Comparison of ENCODE assay signal across 11 cellular contexts in the genomic region with DNA sequence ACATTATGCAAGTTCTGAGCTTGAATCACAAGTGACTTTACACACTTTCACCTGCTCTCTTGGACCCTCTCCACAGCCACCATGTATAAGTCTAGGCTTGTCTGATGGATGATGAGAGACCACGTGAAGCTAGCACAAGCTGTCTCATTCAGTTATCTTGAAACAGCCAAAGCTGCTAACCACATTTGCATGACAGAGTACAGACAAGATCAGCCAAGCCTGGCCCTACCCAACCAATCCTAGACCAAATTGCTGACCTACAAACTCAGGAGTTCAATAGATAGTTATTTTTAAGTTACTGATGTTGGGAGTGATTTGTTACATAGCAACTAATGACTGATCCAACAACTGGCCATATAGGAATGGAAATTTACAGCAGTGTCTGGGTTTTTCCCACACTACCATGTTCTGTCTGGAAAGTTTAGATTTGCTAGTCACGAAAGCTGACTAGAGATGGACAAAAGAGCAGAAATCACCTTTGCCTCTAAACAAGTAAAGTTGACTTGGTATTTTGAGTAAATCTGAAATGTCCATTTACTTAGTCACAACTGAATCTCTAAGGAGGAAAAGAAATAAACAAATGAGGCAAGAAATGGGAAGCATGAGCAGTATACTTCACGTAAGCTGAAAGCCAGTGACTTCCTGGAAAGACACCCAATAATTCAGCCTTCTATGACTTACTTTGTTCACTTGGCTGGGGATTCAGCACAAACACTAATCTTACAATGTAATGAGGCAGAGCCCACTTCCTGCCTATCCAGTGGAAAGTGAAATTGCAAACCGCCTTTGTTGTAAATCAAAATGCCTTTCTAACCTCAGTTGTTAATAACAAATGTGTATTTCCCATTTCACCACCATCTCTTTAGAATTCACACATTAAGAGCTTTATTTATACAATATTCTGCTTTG.
DNase-seq lines count a peak whose midpoint lies in the region; ATAC-seq and TF ChIP-seq lines count a peak whose summit lies in the region.
"Had no signal": no experiment of that assay in that cellular context is flagged by ENCODE, and none has a peak within 500 bp of the region (broad histone marks: within the 10 kb centered on the region; RNA-seq: fewer than 3 reads in every experiment).

No MANE protein-coding gene starts in this region.

- H2AFZ ChIP-seq in MM.1S (ENCODE audit: low read length), result no peak overlapping the region

- H3K4me1 Mint-ChIP-seq in natural killer cell, result no peaks in the 10 kb centered on the region
- H3K4me1 Mint-ChIP-seq: naive thymus-derived CD8-positive, alpha-beta T cell had no signal

- no peak overlapping the region for H3K4me3 Mint-ChIP-seq in natural killer cell

- H3K27ac Mint-ChIP-seq in natural killer cell, result no peak overlapping the region
- H3K27ac Mint-ChIP-seq: naive thymus-derived CD8-positive, alpha-beta T cell had no signal

- H4K20me1 ChIP-seq in MM.1S (ENCODE audit: insufficient read depth, low read length), result no peaks in the 10 kb centered on the region

- H3K4me3 ChIP-seq in epithelial cell of esophagus (ENCODE audit: low read length), result no peak overlapping the region
- no peak overlapping the region for H3K4me3 ChIP-seq in MM.1S (ENCODE audit: low read length)
- H3K4me3 ChIP-seq: adrenal gland had no signal

- peaks cover 4 to 10% of the 10 kb centered on the region in 2 donors for H3K9me3 Mint-ChIP-seq in natural killer cell

- H3K9me2 ChIP-seq in MM.1S (replicated peaks; ENCODE audit: insufficient read depth, low read length), result no peaks in the 10 kb centered on the region

- no peaks in the 10 kb centered on the region for H3K27me3 ChIP-seq in MM.1S (replicated peaks; ENCODE audit: insufficient read depth, low read length)

- no peaks in the 10 kb centered on the region for H3K9me3 ChIP-seq in MM.1S (replicated peaks; ENCODE audit: insufficient read depth, low read length)
- H3K9me3 ChIP-seq: adrenal gland had no signal

- no peaks in the 10 kb centered on the region for H3F3A ChIP-seq in MM.1S (ENCODE audit: insufficient read depth, low read length)

- no peak overlapping the region for H3K27ac ChIP-seq in MM.1S (ENCODE audit: low read length)
- H3K27ac ChIP-seq: adrenal gland had no signal

- DNase-seq in epithelial cell of esophagus (ENCODE audit: low read depth) (peak; percentile 39), DMS 273 treated with DMSO at 0.1 percent for 48 hours (lab: John Stamatoyannopoulos, UW) (no peak), MM.1S (no peak), natural killer cell (no peak), NCI-H2081 treated with DMSO at 0.1 percent for 48 hours (lab: John Stamatoyannopoulos, UW) (no peak)
- DNase-seq: adrenal gland; naive thymus-derived CD8-positive, alpha-beta T cell; NCI-H345 had no signal

- H3K9ac ChIP-seq in MM.1S (ENCODE audit: low read length), result no peak overlapping the region

- H3K79me2 ChIP-seq in MM.1S (ENCODE audit: low read length), result no peaks in the 10 kb centered on the region

- no peak overlapping the region for H3K4me2 ChIP-seq in MM.1S (ENCODE audit: low read depth, low read length)

- TF ChIP-seq CTCF in epithelial cell of esophagus (IDR thresholded peaks at IDR 0.05; ENCODE audit: insufficient read depth, low read depth, low read length, missing control alignments) (no peak), MM.1S (IDR thresholded peaks at IDR 0.05; ENCODE audit: low read length) (no peak), natural killer cell (IDR thresholded peaks at IDR 0.05) (no peak)

- H3K27me3 Mint-ChIP-seq in natural killer cell (ENCODE audit: low read depth in 2 of 2), result no peaks in the 10 kb centered on the region

- ATAC-seq in GM18498 (IDR thresholded peaks at IDR 0.05; ENCODE audit: unreplicated experiment) (peak; percentile 95), GM21381 (IDR thresholded peaks at IDR 0.05; ENCODE audit: unreplicated experiment) (peak; percentile 62), HG03108 (IDR thresholded peaks at IDR 0.05; ENCODE audit: unreplicated experiment) (peak; percentile 75), natural killer cell (no peak)
- ATAC-seq: naive thymus-derived CD8-positive, alpha-beta T cell had no signal

- no peaks in the 10 kb centered on the region for H3K4me1 ChIP-seq in MM.1S (ENCODE audit: low read length)
- H3K4me1 ChIP-seq: adrenal gland had no signal

- intact Hi-C loops in natural killer cell (cut with micrococcal nuclease), result no loop called here

- no peaks in the 10 kb centered on the region for H3K36me3 ChIP-seq in MM.1S (replicated peaks; ENCODE audit: insufficient read depth, low read length)
- H3K36me3 ChIP-seq: adrenal gland had no signal

- H3K36me3 Mint-ChIP-seq in natural killer cell, result no peaks in the 10 kb centered on the region

Comparison
In these comparisons a context has a peak if more than half of its experiments do, and no peak if none do; other contexts are left out.
1. ATAC-seq: peak in GM18498 (single experiment), GM21381 (single experiment) and HG03108 (single experiment); none in natural killer cell (0 of 3).